9 cellular contexts compared by ENCODE assay signal in genomic region chr19:2302319-2303208, GRCh38. TPM values are rescaled to one million over a fixed set of nuclear protein-coding genes. Genes with fewer than 3 reads are reported as not detected.
A peak's percentile ranks its signal among the peaks of the same experiment; 100 is the strongest.
DNase-seq lines count a peak whose midpoint lies in the region; ATAC-seq, FAIRE-seq and TF ChIP-seq lines count a peak whose summit lies in the region.
"Had no signal": no experiment of that assay in that cellular context is flagged by ENCODE, and none has a peak within 500 bp of the region (broad histone marks: within the 10 kb centered on the region; RNA-seq: fewer than 3 reads in every experiment).

No MANE protein-coding gene starts in this region.

- no peak for TF ChIP-seq CTCF in coronary artery (IDR thresholded peaks at IDR 0.05)
- no peak for TF ChIP-seq CTCF in omental fat pad (IDR thresholded peaks at IDR 0.05)

- DNase-seq in GM12891 (ENCODE audit: insufficient read length, low spot score) (no peak), coronary artery (ENCODE audit: low spot score) (no peak), mucosa of gallbladder (ENCODE audit: low spot score) (peak; percentile 26), omental fat pad (ENCODE audit: low spot score) (no peak), NCI-H128 (lab: John Stamatoyannopoulos, UW; ENCODE audit: unreplicated experiment) (no peak)
- DNase-seq: stimulated activated CD4-positive, alpha-beta T cell treated with anti-CD3 and anti-CD28 coated beads, Interleukin-2, amount 100 ng/mL, for 24 hours had no signal

- 0 out of 2 replicates have a peak, but pooled peaks have one; percentile 15 for TF ChIP-seq POLR2A in GM12891 (IDR thresholded peaks at IDR 0.05; ENCODE audit: low read depth, low read length)

- no peak for FAIRE-seq in GM12891 (lab: Jason Lieb, UNC)
- FAIRE-seq: endometrium had no signal

- H3K4me3 ChIP-seq in coronary artery = peak overlapping the region; percentile 50
- H3K4me3 ChIP-seq: SJSA1 had no signal

- no peak overlapping the region for H3K27ac ChIP-seq in coronary artery
- H3K27ac ChIP-seq: SJSA1 had no signal

- ATAC-seq in omental fat pad (ENCODE audit: low FRiP score) = no peak
- ATAC-seq in GM18861 (IDR thresholded peaks at IDR 0.05; ENCODE audit: unreplicated experiment) = no peak

TF ChIP-seq in GM12891, 5 proteins besides CTCF, POLR2A, EP300 and RAD21:
- no peak for TF ChIP-seq SPI1 (IDR thresholded peaks at IDR 0.05; ENCODE audit: low read depth, low read length)
- peak; percentile 63; the same call in 1 of the 2 replicates for TF ChIP-seq POLR2AphosphoS5 (IDR thresholded peaks at IDR 0.05; ENCODE audit: low read depth, low read length)

RNA-seq across cellular contexts. Expression of gene LINGO3, which starts 5.4 kb away (rescaled TPM):
- polyA plus RNA-seq in GM12891 (2012; ENCODE audit: low read depth, missing spikeins) = 1.1 TPM
- total RNA-seq in mucosa of gallbladder (0.17 TPM), omental fat pad (under 1 TPM in 1 of 4 donors, not detected in 3; 0.19 TPM)
- total RNA-seq: SJSA1 had no signal

RNA-seq across cellular contexts. Expression of gene PEAK3, which starts 20.6 kb away (rescaled TPM):
- 0.49 TPM for polyA plus RNA-seq in GM12891 (2012; ENCODE audit: low read depth, missing spikeins)
- total RNA-seq in mucosa of gallbladder (1.0 TPM), omental fat pad (1 to 10 TPM in 3 of 4 donors, under 1 TPM in 1; 0.09 to 9.1 (median 1.3) TPM)
- total RNA-seq: SJSA1 had no signal

RNA-seq across cellular contexts. Expression of gene LSM7, which starts 25.8 kb away (rescaled TPM):
- 196 TPM for polyA plus RNA-seq in GM12891 (2012; ENCODE audit: low read depth, missing spikeins)
- total RNA-seq in mucosa of gallbladder (79.1 TPM), omental fat pad (100 to 1,000 TPM; 101 to 142 (median 115) TPM)

RNA-seq across cellular contexts. Expression of gene SPPL2B, which starts 25.9 kb away (rescaled TPM):
- 31.1 TPM for polyA plus RNA-seq in GM12891 (2012; ENCODE audit: low read depth, missing spikeins)
- total RNA-seq in mucosa of gallbladder (148 TPM), omental fat pad (10 to 100 TPM; 24.0 to 42.6 (median 27.4) TPM)

RNA-seq across cellular contexts. Expression of gene JSRP1, which starts 46.3 kb away (rescaled TPM):
- 0.41 TPM for polyA plus RNA-seq in GM12891 (2012; ENCODE audit: low read depth, missing spikeins)
- total RNA-seq in mucosa of gallbladder = 0.17 TPM
- not detected for total RNA-seq in omental fat pad
- total RNA-seq: SJSA1 had no signal
